In genomic region chr3:146468234-146468931, GRCh38 we compare ENCODE assay signal across 10 cellular contexts. TPM values are rescaled to one million over a fixed set of nuclear protein-coding genes. Genes with fewer than 3 reads are reported as not detected.
DNase-seq lines count a peak whose midpoint lies in the region; ATAC-seq and TF ChIP-seq lines count a peak whose summit lies in the region.
"Had no signal": no experiment of that assay in that cellular context is flagged by ENCODE, and none has a peak within 500 bp of the region (broad histone marks: within the 10 kb centered on the region; RNA-seq: fewer than 3 reads in every experiment).

No MANE protein-coding gene starts in this region.

- H3K27me3 ChIP-seq in colonic mucosa (no peaks in the 10 kb centered on the region), Caco-2 (replicated peaks; ENCODE audit: control insufficient read depth, insufficient read depth, low read length) (no peaks in the 10 kb centered on the region)

- BruUV-seq in Caco-2 (replicated peaks; lab: Mats Ljungman, UMichigan) = no TSS peak

- peak overlapping the region; percentile 87 for H3K27ac ChIP-seq in colonic mucosa
- H3K27ac ChIP-seq: HL-60 had no signal

- no peaks in the 10 kb centered on the region for H3K36me3 ChIP-seq in colonic mucosa
- no peaks in the 10 kb centered on the region for H3K36me3 ChIP-seq in Caco-2 (ENCODE audit: control insufficient read depth, insufficient read depth, low read length)

- no peak overlapping the region for H3K4me3 Mint-ChIP-seq in Caco-2 (ENCODE audit: unreplicated experiment)
- H3K4me3 Mint-ChIP-seq in stimulated activated effector memory CD8-positive, alpha-beta T cell treated with anti-CD3 and anti-CD28 coated beads, Interleukin-12 subunit alpha, Interleukin-12 subunit beta, amount 100 ng/mL, for 72 hours = no peak overlapping the region

- ATAC-seq in Right ventricle myocardium superior (ENCODE audit: poor library complexity) = peak; percentile 16
- no peak for ATAC-seq in stimulated activated effector memory CD8-positive, alpha-beta T cell treated with anti-CD3 and anti-CD28 coated beads, Interleukin-12 subunit alpha, Interleukin-12 subunit beta, amount 100 ng/mL, for 72 hours

- H3K9me3 Mint-ChIP-seq in Caco-2 (ENCODE audit: unreplicated experiment) = no peaks in the 10 kb centered on the region
- H3K9me3 Mint-ChIP-seq in stimulated activated effector memory CD8-positive, alpha-beta T cell treated with anti-CD3 and anti-CD28 coated beads, Interleukin-12 subunit alpha, Interleukin-12 subunit beta, amount 100 ng/mL, for 72 hours = no peaks in the 10 kb centered on the region
- H3K9me3 Mint-ChIP-seq: T-helper 2 cell treated with Interferon-gamma antibody and Interleukin-4, amounts not matched to agents 5 μg/mL and 100 μg/mL, for 36 hours had no signal

- H3K4me1 ChIP-seq in colonic mucosa (no peaks in the 10 kb centered on the region), Caco-2 (no peaks in the 10 kb centered on the region)

- H3K9me3 ChIP-seq in colonic mucosa (no peaks in the 10 kb centered on the region), Caco-2 (no peaks in the 10 kb centered on the region)

- CTCF ChIA-PET in Caco-2 (lab: Charles Lee) = no interaction called here

- H3K9ac ChIP-seq in colonic mucosa (ENCODE audit: low read depth in 2 of 2, low read length in 2 of 2) = no peak overlapping the region

- intact Hi-C loops in Right ventricle myocardium superior (cut with DNase I) = no loop called here
- intact Hi-C loops in cardiac septum (cut with DNase I) = no loop called here
- intact Hi-C loops in colonic mucosa (cut with DNase I) = no loop called here
- intact Hi-C loops in Caco-2 (cut with micrococcal nuclease; ENCODE audit: unreplicated experiment) = no loop called here

- TF ChIP-seq CTCF in colonic mucosa (IDR thresholded peaks at IDR 0.05) (no peak), Caco-2 (IDR thresholded peaks at IDR 0.05; ENCODE audit: insufficient read depth in 1 of 2, low read depth in 1 of 2, low read length in 1 of 2, severe bottlenecking in 1 of 2, unreplicated experiment in 1 of 2) (no peak)

- no peak overlapping the region for H3K27ac Mint-ChIP-seq in Caco-2 (ENCODE audit: unreplicated experiment)
- no peak overlapping the region for H3K27ac Mint-ChIP-seq in stimulated activated effector memory CD8-positive, alpha-beta T cell treated with anti-CD3 and anti-CD28 coated beads, Interleukin-12 subunit alpha, Interleukin-12 subunit beta, amount 100 ng/mL, for 72 hours

- H3K4me3 ChIP-seq in colonic mucosa (no peak overlapping the region), Caco-2 (ENCODE audit: low read depth, low read length) (no peak overlapping the region)

- H3K27me3 Mint-ChIP-seq in Caco-2 (ENCODE audit: insufficient read depth, unreplicated experiment) = no peaks in the 10 kb centered on the region

- H3K36me3 Mint-ChIP-seq in Caco-2 (ENCODE audit: insufficient read depth, unreplicated experiment) = no peaks in the 10 kb centered on the region
- no peaks in the 10 kb centered on the region for H3K36me3 Mint-ChIP-seq in stimulated activated effector memory CD8-positive, alpha-beta T cell treated with anti-CD3 and anti-CD28 coated beads, Interleukin-12 subunit alpha, Interleukin-12 subunit beta, amount 100 ng/mL, for 72 hours

- DNase-seq in Right ventricle myocardium superior (no peak), cardiac septum (ENCODE audit: low spot score) (no peak), colonic mucosa (peak; percentile 50), medulla oblongata (ENCODE audit: extremely low spot score) (peak; percentile 49), Caco-2 (no peak), GM19238 (ENCODE audit: insufficient read length, low spot score) (no peak)
- DNase-seq in stimulated activated CD8-positive, alpha-beta memory T cell treated with anti-CD3 and anti-CD28 coated beads, Interleukin-4, amount 100 ng/mL, for 48 hours = no peak
- no peak for DNase-seq in stimulated activated effector memory CD8-positive, alpha-beta T cell treated with anti-CD3 and anti-CD28 coated beads, Interleukin-12 subunit alpha, Interleukin-12 subunit beta, amount 100 ng/mL, for 72 hours (ENCODE audit: low spot score in 2 of 2)

- POLR2A ChIA-PET in Caco-2 (lab: Charles Lee) = no interaction called here

- no peaks in the 10 kb centered on the region for H3K4me1 Mint-ChIP-seq in Caco-2 (ENCODE audit: low read depth, unreplicated experiment)
- H3K4me1 Mint-ChIP-seq in stimulated activated effector memory CD8-positive, alpha-beta T cell treated with anti-CD3 and anti-CD28 coated beads, Interleukin-12 subunit alpha, Interleukin-12 subunit beta, amount 100 ng/mL, for 72 hours = no peaks in the 10 kb centered on the region

RNA-seq across cellular contexts. Expression of gene PLSCR2, which starts 1.0 kb away (rescaled TPM):
- total RNA-seq in Right ventricle myocardium superior = not detected
- total RNA-seq in cardiac septum = 0.48 TPM
- total RNA-seq in colonic mucosa = under 1 TPM; 0.90 to 0.94 TPM
- not detected in 2 replicates for total RNA-seq in Caco-2 (2022)

Comparison
In these comparisons a context has a peak if more than half of its experiments do, and no peak if none do; other contexts are left out.
1. DNase-seq: peak in colonic mucosa (single experiment) and medulla oblongata (single experiment); none in Right ventricle myocardium superior (single experiment), cardiac septum (single experiment), Caco-2 (0 of 2), stimulated activated CD8-positive, alpha-beta memory T cell treated with anti-CD3 and anti-CD28 coated beads, Interleukin-4, amount 100 ng/mL, for 48 hours (single experiment), stimulated activated effector memory CD8-positive, alpha-beta T cell treated with anti-CD3 and anti-CD28 coated beads, Interleukin-12 subunit alpha, Interleukin-12 subunit beta, amount 100 ng/mL, for 72 hours (0 of 2) and GM19238 (single experiment).